In genomic region chr1:51344602-51345299, GRCh38 we compare ENCODE assay signal across 9 cellular contexts. TPM values are rescaled to one million over a fixed set of nuclear protein-coding genes. Genes with fewer than 3 reads are reported as not detected.
DNase-seq lines count a peak whose midpoint lies in the region; ATAC-seq lines count a peak whose summit lies in the region.
"Had no signal": no experiment of that assay in that cellular context is flagged by ENCODE, and none has a peak within 500 bp of the region (broad histone marks: within the 10 kb centered on the region; RNA-seq: fewer than 3 reads in every experiment).

No MANE protein-coding gene starts in this region.

- no peak overlapping the region for H3K27ac Mint-ChIP-seq in natural killer cell treated with Interleukin-12 subunit alpha and Interleukin-12 subunit beta and Interleukin-15 and Interleukin-18, amount 100 ng/mL, for 72 hours
- no peak overlapping the region for H3K27ac Mint-ChIP-seq in activated T-helper 17 cell treated with anti-CD3 and anti-CD28 coated beads, Interleukin-2, amount 50 U/mL, for 72 hours

- peak; percentile 76 for ATAC-seq in esophagus mucosa
- peak; percentile 16 to 25 for ATAC-seq in natural killer cell treated with Interleukin-12 subunit alpha and Interleukin-12 subunit beta and Interleukin-15 and Interleukin-18, amount 100 ng/mL, for 72 hours
- no peak for ATAC-seq in activated T-helper 17 cell treated with anti-CD3 and anti-CD28 coated beads, Interleukin-2, amount 50 U/mL, for 72 hours (replicated peaks)
- no peak for ATAC-seq in GM18861 (IDR thresholded peaks at IDR 0.05; ENCODE audit: unreplicated experiment)
- ATAC-seq in GM21619 (IDR thresholded peaks at IDR 0.05; ENCODE audit: unreplicated experiment): no peak

- no peaks in the 10 kb centered on the region for H3K4me1 Mint-ChIP-seq in natural killer cell treated with Interleukin-12 subunit alpha and Interleukin-12 subunit beta and Interleukin-15 and Interleukin-18, amount 100 ng/mL, for 72 hours (ENCODE audit: low read depth in 2 of 2)
- no peaks in the 10 kb centered on the region for H3K4me1 Mint-ChIP-seq in activated T-helper 17 cell treated with anti-CD3 and anti-CD28 coated beads, Interleukin-2, amount 50 U/mL, for 72 hours

- peaks cover 16 to 27% of the 10 kb centered on the region in 2 donors for H3K27me3 Mint-ChIP-seq in natural killer cell treated with Interleukin-12 subunit alpha and Interleukin-12 subunit beta and Interleukin-15 and Interleukin-18, amount 100 ng/mL, for 72 hours
- H3K27me3 Mint-ChIP-seq in activated T-helper 17 cell treated with anti-CD3 and anti-CD28 coated beads, Interleukin-2, amount 50 U/mL, for 72 hours: peaks cover 18% of the 10 kb centered on the region

- no peaks in the 10 kb centered on the region for H3K36me3 Mint-ChIP-seq in natural killer cell treated with Interleukin-12 subunit alpha and Interleukin-12 subunit beta and Interleukin-15 and Interleukin-18, amount 100 ng/mL, for 72 hours
- no peaks in the 10 kb centered on the region for H3K36me3 Mint-ChIP-seq in activated T-helper 17 cell treated with anti-CD3 and anti-CD28 coated beads, Interleukin-2, amount 50 U/mL, for 72 hours (ENCODE audit: low read depth)

- no peaks in the 10 kb centered on the region for H3K9me3 Mint-ChIP-seq in natural killer cell treated with Interleukin-12 subunit alpha and Interleukin-12 subunit beta and Interleukin-15 and Interleukin-18, amount 100 ng/mL, for 72 hours
- no peaks in the 10 kb centered on the region for H3K9me3 Mint-ChIP-seq in activated T-helper 17 cell treated with anti-CD3 and anti-CD28 coated beads, Interleukin-2, amount 50 U/mL, for 72 hours

- DNase-seq in DMS53 (lab: John Stamatoyannopoulos, UW) (peak; percentile 91), NCI-H510A (lab: John Stamatoyannopoulos, UW) (peak; percentile 37)
- DNase-seq in natural killer cell treated with Interleukin-12 subunit alpha and Interleukin-12 subunit beta and Interleukin-15 and Interleukin-18, amount 100 ng/mL, for 72 hours (ENCODE audit: low spot score): no peak
- no peak for DNase-seq in activated naive CD4-positive, alpha-beta T cell (lab: John Stamatoyannopoulos, UW)
- DNase-seq: NCI-H226 had no signal

- no peak overlapping the region for H3K4me3 Mint-ChIP-seq in natural killer cell treated with Interleukin-12 subunit alpha and Interleukin-12 subunit beta and Interleukin-15 and Interleukin-18, amount 100 ng/mL, for 72 hours
- H3K4me3 Mint-ChIP-seq in activated T-helper 17 cell treated with anti-CD3 and anti-CD28 coated beads, Interleukin-2, amount 50 U/mL, for 72 hours: no peak overlapping the region

RNA-seq across cellular contexts. Expression of gene TTC39A, which starts 14.4 kb away (rescaled TPM):
- 32.6 TPM for total RNA-seq in esophagus mucosa
- total RNA-seq in natural killer cell treated with Interleukin-12 subunit alpha and Interleukin-12 subunit beta and Interleukin-15 and Interleukin-18, amount 100 ng/mL, for 72 hours: under 1 TPM in 1 of 2 donors, not detected in 1; 0.78 TPM
- under 1 TPM in 1 of 2 donors, not detected in 1; 0.74 TPM for total RNA-seq in activated T-helper 17 cell treated with anti-CD3 and anti-CD28 coated beads, Interleukin-2, amount 50 U/mL, for 72 hours

Comparison
In these comparisons a context has a peak if more than half of its experiments do, and no peak if none do; other contexts are left out.
1. DNase-seq: peak in DMS53 (single experiment) and NCI-H510A (single experiment); none in natural killer cell treated with Interleukin-12 subunit alpha and Interleukin-12 subunit beta and Interleukin-15 and Interleukin-18, amount 100 ng/mL, for 72 hours (single experiment) and activated naive CD4-positive, alpha-beta T cell (0 of 4).
2. ATAC-seq: peak in esophagus mucosa (single experiment) and natural killer cell treated with Interleukin-12 subunit alpha and Interleukin-12 subunit beta and Interleukin-15 and Interleukin-18, amount 100 ng/mL, for 72 hours (2 of 2); none in activated T-helper 17 cell treated with anti-CD3 and anti-CD28 coated beads, Interleukin-2, amount 50 U/mL, for 72 hours (single experiment), GM18861 (single experiment) and GM21619 (single experiment).
3. RNA of gene TTC39A, which starts 14.4 kb away (total RNA-seq): 32.6 TPM in esophagus mucosa (single experiment); 0.78 TPM in natural killer cell treated with Interleukin-12 subunit alpha and Interleukin-12 subunit beta and Interleukin-15 and Interleukin-18, amount 100 ng/mL, for 72 hours and 0.74 TPM in activated T-helper 17 cell treated with anti-CD3 and anti-CD28 coated beads, Interleukin-2, amount 50 U/mL, for 72 hours; every median in the first group is over 10 times any median in the second.